17 cellular contexts compared by ENCODE assay signal in genomic region chr4:84915396-84915780, GRCh38. TPM values are rescaled to one million over a fixed set of nuclear protein-coding genes. Genes with fewer than 3 reads are reported as not detected.
A peak's percentile ranks its signal among the peaks of the same experiment; 100 is the strongest.
DNase-seq lines count a peak whose midpoint lies in the region; ATAC-seq and TF ChIP-seq lines count a peak whose summit lies in the region.
"Had no signal": no experiment of that assay in that cellular context is flagged by ENCODE, and none has a peak within 500 bp of the region (broad histone marks: within the 10 kb centered on the region; RNA-seq: fewer than 3 reads in every experiment).

No MANE protein-coding gene starts in this region.

- H3K27ac ChIP-seq in layer of hippocampus (ENCODE audit: low read depth, low read length): peak overlapping the region; percentile 14
- H3K27ac ChIP-seq in thoracic aorta: peak overlapping the region; percentile 18 to 33
- H3K27ac ChIP-seq: BLaER1, KMS-11 had no signal

- no peaks in the 10 kb centered on the region for H3K27me3 ChIP-seq in layer of hippocampus (ENCODE audit: control insufficient read depth, insufficient read depth, low read length)
- no peaks in the 10 kb centered on the region for H3K27me3 ChIP-seq in thoracic aorta (replicated peaks; ENCODE audit: insufficient read depth)
- H3K27me3 ChIP-seq: BLaER1, left lung had no signal

- H3K4me3 ChIP-seq in LNCaP clone FGC (ENCODE audit: low read depth, low read length) (no peak overlapping the region), thoracic aorta (peak overlapping the region; percentile 21)
- H3K4me3 ChIP-seq: BLaER1, left lung had no signal

- ATAC-seq in thoracic aorta (ENCODE audit: insufficient number of reproducible peaks, low FRiP score, low read depth) (no peak), HG03139 (IDR thresholded peaks at IDR 0.05; ENCODE audit: unreplicated experiment) (no peak), left colon (no peak)
- ATAC-seq: activated T-helper 17 cell treated with anti-CD3 and anti-CD28 coated beads, Interleukin-2, amount 50 U/mL, for 72 hours; HCT116; left lung had no signal

- TF ChIP-seq CTCF in LNCaP clone FGC (IDR thresholded peaks at IDR 0.05; ENCODE audit: control insufficient read depth, extremely low read depth, insufficient read depth): no peak
- TF ChIP-seq CTCF in thoracic aorta (IDR thresholded peaks at IDR 0.05): no peak

- intact Hi-C loops in left colon (cut with DNase I, micrococcal nuclease): no loop called here

- no peaks in the 10 kb centered on the region for H3K36me3 ChIP-seq in thoracic aorta
- H3K36me3 ChIP-seq: left lung had no signal

- H3K4me1 ChIP-seq in thoracic aorta (ENCODE audit: control insufficient read depth in 1 of 2, low read depth in 2 of 2): peaks cover 48 to 67% of the 10 kb centered on the region in 2 donors
- H3K4me1 ChIP-seq: BLaER1 had no signal

- DNase-seq in LNCaP clone FGC (ENCODE audit: low read depth): peak; percentile 75
- peak; percentile 6 for DNase-seq in brain pericyte (ENCODE audit: low read depth, low spot score)
- no peak for DNase-seq in thoracic aorta (ENCODE audit: low spot score)
- no peak for DNase-seq in left colon
- DNase-seq in NCI-H187 (lab: John Stamatoyannopoulos, UW): no peak
- DNase-seq: DMS 273 treated with DMSO at 0.1 percent for 48 hours; GDM1; left lung; NCI-H1105 treated with DMSO at 0.1 percent for 48 hours; stimulated activated CD4-positive, alpha-beta T cell treated with anti-CD3 and anti-CD28 coated beads, Interleukin-4, amount 100 ng/mL, for 24 hours had no signal

- no peaks in the 10 kb centered on the region for H3K9me3 ChIP-seq in thoracic aorta
- H3K9me3 ChIP-seq: BLaER1, left lung had no signal

RNA-seq across cellular contexts. Expression of gene WDFY3, which starts 51.1 kb away (rescaled TPM):
- 100 to 1,000 TPM; 116 to 140 TPM for total RNA-seq in thoracic aorta
- total RNA-seq in left colon: 10 to 100 TPM; 51.8 to 52.1 TPM
- total RNA-seq: OCI-LY7 had no signal

Comparison
In these comparisons a context has a peak if more than half of its experiments do, and no peak if none do; other contexts are left out.
1. DNase-seq: peak in LNCaP clone FGC (single experiment) and brain pericyte (single experiment); none in thoracic aorta (single experiment), left colon (0 of 2) and NCI-H187 (0 of 2).